Comparison of ENCODE assay signal across 8 cellular contexts in the genomic region with DNA sequence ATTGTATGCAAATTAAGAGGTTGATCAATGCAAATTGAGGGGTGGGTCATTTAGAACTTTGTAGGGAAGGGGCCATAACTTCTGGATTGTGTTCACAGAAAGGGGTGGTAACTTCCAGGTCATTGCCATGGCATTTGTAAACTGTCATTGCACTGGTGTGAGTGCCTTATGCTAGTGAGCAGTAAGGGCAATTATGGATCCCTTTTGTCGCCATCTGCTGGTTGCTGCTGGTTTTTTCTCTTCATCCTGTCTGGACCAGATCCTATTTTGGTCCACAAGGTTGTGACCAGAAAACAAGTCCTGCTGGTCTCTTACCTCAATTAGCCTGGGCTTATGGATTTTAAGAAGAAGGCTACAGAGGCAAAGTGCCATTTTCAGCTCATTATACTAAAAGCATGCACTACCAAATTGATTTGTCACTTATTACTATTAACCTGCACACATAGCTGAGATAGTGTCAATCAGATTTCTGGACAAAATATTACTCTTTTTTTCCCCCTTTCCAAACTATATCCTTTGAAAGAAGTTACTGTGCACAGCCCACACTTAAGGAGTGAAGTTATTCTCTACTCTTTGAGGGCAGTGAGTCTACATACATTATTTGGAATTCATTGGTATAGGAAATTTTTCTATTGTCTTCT.
DNase-seq lines count a peak whose midpoint lies in the region; ATAC-seq and TF ChIP-seq lines count a peak whose summit lies in the region.

No MANE protein-coding gene starts in this region.

- ATAC-seq in GM18498 (IDR thresholded peaks at IDR 0.05; ENCODE audit: unreplicated experiment) = peak; percentile 93
- ATAC-seq in HG02870 (IDR thresholded peaks at IDR 0.05; ENCODE audit: unreplicated experiment) = peak; percentile 68
- peak; percentile 88 for ATAC-seq in WTC11
- peak; percentile 75 to 89 (median 82) for ATAC-seq in right lobe of liver

- H3K27me3 ChIP-seq in A673 (replicated peaks; ENCODE audit: insufficient read depth, low read depth, low read length, poor library complexity) (peaks cover 74% of the 10 kb centered on the region), right lobe of liver (no peaks in the 10 kb centered on the region)

- intact Hi-C loops in A673 (cut with micrococcal nuclease; ENCODE audit: unreplicated experiment) (loop anchor here (1.0 to 5.0 kb wide), 2 partner anchors 212 to 1079 kb away; no protein-coding TSS in a partner anchor), right lobe of liver (cut with DNase I) (no loop called here)

- DNase-seq in A673 (ENCODE audit: low spot score) (peak; percentile 61), NCI-H2029 (lab: John Stamatoyannopoulos, UW) (peak; percentile 14), WTC11 (ENCODE audit: low spot score) (peak; percentile 72), chondrocyte (ENCODE audit: low spot score) (no peak), right lobe of liver (peak in 2 of 3 donors; percentile 24 to 62)
- peak; percentile 1 to 19 for DNase-seq in stimulated activated CD8-positive, alpha-beta memory T cell treated with anti-CD3 and anti-CD28 coated beads, Interleukin-2, amount 100 ng/mL, for 1 hour (ENCODE audit: low read depth in 2 of 2)

- H3K27me3 Mint-ChIP-seq in WTC11 (ENCODE audit: low read depth) = no peaks in the 10 kb centered on the region
- no peaks in the 10 kb centered on the region for H3K27me3 Mint-ChIP-seq in chondrocyte (ENCODE audit: low read depth)

- H3K4me1 ChIP-seq in A673 (ENCODE audit: insufficient read depth, low read length, poor library complexity, severe bottlenecking) (no peaks in the 10 kb centered on the region), right lobe of liver (peaks cover 0 to 20% (median 0%) of the 10 kb centered on the region in 4 donors)

- POLR2A ChIA-PET in A673 (lab: Charles Lee; ENCODE audit: low non-redundant PET) = no interaction called here
- POLR2A ChIA-PET in WTC11 (lab: Charles Lee) = no interaction called here

- CTCF ChIA-PET in A673 (lab: Charles Lee) (no interaction called here), WTC11 (lab: Charles Lee) (interaction anchor here (0.7 kb wide), 1 partner anchor 11 kb away, joined by 3 read pairs; no protein-coding TSS in a partner anchor)

- no peaks in the 10 kb centered on the region for H3K36me3 ChIP-seq in A673 (ENCODE audit: insufficient read depth, low read length, poor library complexity, severe bottlenecking)
- no peaks in the 10 kb centered on the region for H3K36me3 ChIP-seq in right lobe of liver

- H3K27ac ChIP-seq in A673 (ENCODE audit: low read depth, low read length, poor library complexity, severe bottlenecking) (no peak overlapping the region), right lobe of liver (no peak overlapping the region)

- H3K9me3 ChIP-seq in A673 (ENCODE audit: low read depth, low read length, poor library complexity, severe bottlenecking) = no peaks in the 10 kb centered on the region
- H3K9me3 ChIP-seq in right lobe of liver = no peaks in the 10 kb centered on the region

- no peaks in the 10 kb centered on the region for H3K36me3 Mint-ChIP-seq in WTC11
- no peaks in the 10 kb centered on the region for H3K36me3 Mint-ChIP-seq in chondrocyte (ENCODE audit: low read depth)

- H3K27ac Mint-ChIP-seq in WTC11 = no peak overlapping the region
- H3K27ac Mint-ChIP-seq in chondrocyte (ENCODE audit: unreplicated experiment) = no peak overlapping the region

- no TSS peak for BruUV-seq in A673 (replicated peaks; lab: Mats Ljungman, UMichigan)

- 0% methylated on average over 1 of the region's 1 CpG for WGBS in right lobe of liver (ENCODE audit: insufficient coverage, low coverage, low lambda C conversion rate, missing lambda C conversion rate)

- H3K4me1 Mint-ChIP-seq in WTC11 (no peaks in the 10 kb centered on the region), chondrocyte (ENCODE audit: low read depth) (peaks cover 6% of the 10 kb centered on the region)

- TF ChIP-seq POLR2A in right lobe of liver (IDR thresholded peaks at IDR 0.05) = no peak

- TF ChIP-seq CTCF in A673 (conservative IDR thresholded peaks at IDR 0.05; ENCODE audit: low read depth, low read length) = peak; percentile 77
- peak; percentile 43 for TF ChIP-seq CTCF in WTC11 (IDR thresholded peaks at IDR 0.05)
- TF ChIP-seq CTCF in chondrocyte (IDR thresholded peaks at IDR 0.05) = peak; percentile 85
- peak; percentile 44 to 71 (median 62) for TF ChIP-seq CTCF in right lobe of liver (IDR thresholded peaks at IDR 0.05)

- H3K4me3 ChIP-seq in A673 (ENCODE audit: low read depth, low read length, poor library complexity, severe bottlenecking) (no peak overlapping the region), right lobe of liver (no peak overlapping the region)

- H3K9me3 Mint-ChIP-seq in WTC11 = no peaks in the 10 kb centered on the region; the same call in 1 of the 2 replicates
- no peaks in the 10 kb centered on the region for H3K9me3 Mint-ChIP-seq in chondrocyte (ENCODE audit: low read depth)

- H3K4me3 Mint-ChIP-seq in WTC11 (no peak overlapping the region), chondrocyte (ENCODE audit: unreplicated experiment) (no peak overlapping the region)

TF ChIP-seq in WTC11, 78 proteins besides CTCF, POLR2A, EP300 and RAD21:
- no peak for TF ChIP-seq NFATC4 (CRISPR knock-in tag; IDR thresholded peaks at IDR 0.05)
- TF ChIP-seq ELF4 (CRISPR knock-in tag; IDR thresholded peaks at IDR 0.05; ENCODE audit: low read depth) = no peak
- no peak for TF ChIP-seq SMAD4 (CRISPR knock-in tag; IDR thresholded peaks at IDR 0.05)
- no peak for TF ChIP-seq ETV6 (CRISPR knock-in tag; IDR thresholded peaks at IDR 0.05)
- TF ChIP-seq TEAD1 (CRISPR knock-in tag; IDR thresholded peaks at IDR 0.05) = no peak
- TF ChIP-seq, protein P1, sequence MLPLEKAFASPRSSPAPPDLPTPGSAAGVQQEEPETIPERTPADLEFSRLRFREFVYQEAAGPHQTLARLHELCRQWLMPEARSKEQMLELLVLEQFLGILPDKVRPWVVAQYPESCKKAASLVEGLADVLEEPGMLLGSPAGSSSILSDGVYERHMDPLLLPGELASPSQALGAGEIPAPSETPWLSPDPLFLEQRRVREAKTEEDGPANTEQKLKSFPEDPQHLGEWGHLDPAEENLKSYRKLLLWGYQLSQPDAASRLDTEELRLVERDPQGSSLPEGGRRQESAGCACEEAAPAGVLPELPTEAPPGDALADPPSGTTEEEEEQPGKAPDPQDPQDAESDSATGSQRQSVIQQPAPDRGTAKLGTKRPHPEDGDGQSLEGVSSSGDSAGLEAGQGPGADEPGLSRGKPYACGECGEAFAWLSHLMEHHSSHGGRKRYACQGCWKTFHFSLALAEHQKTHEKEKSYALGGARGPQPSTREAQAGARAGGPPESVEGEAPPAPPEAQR (CRISPR knock-in tag; IDR thresholded peaks at IDR 0.05) = no peak
- TF ChIP-seq, protein P2, sequence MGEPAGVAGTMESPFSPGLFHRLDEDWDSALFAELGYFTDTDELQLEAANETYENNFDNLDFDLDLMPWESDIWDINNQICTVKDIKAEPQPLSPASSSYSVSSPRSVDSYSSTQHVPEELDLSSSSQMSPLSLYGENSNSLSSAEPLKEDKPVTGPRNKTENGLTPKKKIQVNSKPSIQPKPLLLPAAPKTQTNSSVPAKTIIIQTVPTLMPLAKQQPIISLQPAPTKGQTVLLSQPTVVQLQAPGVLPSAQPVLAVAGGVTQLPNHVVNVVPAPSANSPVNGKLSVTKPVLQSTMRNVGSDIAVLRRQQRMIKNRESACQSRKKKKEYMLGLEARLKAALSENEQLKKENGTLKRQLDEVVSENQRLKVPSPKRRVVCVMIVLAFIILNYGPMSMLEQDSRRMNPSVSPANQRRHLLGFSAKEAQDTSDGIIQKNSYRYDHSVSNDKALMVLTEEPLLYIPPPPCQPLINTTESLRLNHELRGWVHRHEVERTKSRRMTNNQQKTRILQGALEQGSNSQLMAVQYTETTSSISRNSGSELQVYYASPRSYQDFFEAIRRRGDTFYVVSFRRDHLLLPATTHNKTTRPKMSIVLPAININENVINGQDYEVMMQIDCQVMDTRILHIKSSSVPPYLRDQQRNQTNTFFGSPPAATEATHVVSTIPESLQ (CRISPR knock-in tag; IDR thresholded peaks at IDR 0.05) = no peak
- no peak for TF ChIP-seq HMGA2 (CRISPR knock-in tag; IDR thresholded peaks at IDR 0.05)
- TF ChIP-seq PRDM15 (CRISPR knock-in tag; IDR thresholded peaks at IDR 0.05) = no peak
- TF ChIP-seq ESRRA (CRISPR knock-in tag; IDR thresholded peaks at IDR 0.05; ENCODE audit: borderline replicate concordance) = no peak
